ENCODE assay signal across 20 cellular contexts in the genomic region with DNA sequence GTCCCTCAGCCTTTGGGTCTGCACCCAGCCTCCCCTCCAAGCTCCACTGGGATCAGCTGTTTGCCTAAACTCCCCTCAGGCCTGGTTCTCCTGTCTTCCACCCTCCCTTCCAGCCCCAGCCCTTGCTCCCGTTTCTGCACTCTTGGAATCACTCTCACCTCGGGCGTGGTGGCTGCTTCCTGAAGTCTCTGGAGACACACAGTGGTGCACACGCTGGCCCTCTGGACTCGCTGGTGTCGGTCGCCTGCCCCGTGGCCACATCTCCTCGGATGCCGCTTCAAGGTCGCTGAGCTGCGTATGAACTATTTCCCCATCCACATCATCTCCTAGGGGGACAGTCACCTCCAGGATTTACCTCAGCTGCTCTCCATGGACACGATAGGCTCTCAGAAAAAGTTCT. TPM values are rescaled to one million over a fixed set of nuclear protein-coding genes. Genes with fewer than 3 reads are reported as not detected.
DNase-seq lines count a peak whose midpoint lies in the region; ATAC-seq and TF ChIP-seq lines count a peak whose summit lies in the region.
"Had no signal": no experiment of that assay in that cellular context is flagged by ENCODE, and none has a peak within 500 bp of the region (broad histone marks: within the 10 kb centered on the region; RNA-seq: fewer than 3 reads in every experiment).

No MANE protein-coding gene starts in this region.

- no peak overlapping the region for H2BK5ac ChIP-seq in trophoblast cell (ENCODE audit: low read depth, low read length, poor library complexity)

- H3K18ac ChIP-seq in trophoblast cell (ENCODE audit: low read length) = no peak overlapping the region

- POLR2A ChIA-PET in Caco-2 (lab: Charles Lee) = no interaction called here

- no peak overlapping the region for H2AFZ ChIP-seq in KMS-11 (ENCODE audit: low read depth)
- no peak overlapping the region for H2AFZ ChIP-seq in trophoblast cell (ENCODE audit: insufficient read depth, low read length, poor library complexity)

- H3K27ac Mint-ChIP-seq in Caco-2 (ENCODE audit: unreplicated experiment) (peak overlapping the region; percentile 45), glutamatergic neuron (ENCODE audit: unreplicated experiment) (peak overlapping the region; percentile 54)

- no peaks in the 10 kb centered on the region for H3K27me3 Mint-ChIP-seq in Caco-2 (ENCODE audit: insufficient read depth, unreplicated experiment)
- H3K27me3 Mint-ChIP-seq in glutamatergic neuron (ENCODE audit: unreplicated experiment) = peaks cover 5% of the 10 kb centered on the region

- no CpG with 5 or more reads among the region's 13 CpGs for WGBS in trophoblast cell (ENCODE audit: extremely low coverage, insufficient coverage, insufficient read length)

- CTCF ChIA-PET in Caco-2 (lab: Charles Lee) = interaction anchor here (0.6 kb wide), 1 partner anchor 171 kb away, joined by 4 read pairs; no protein-coding TSS in a partner anchor

- H3K4me1 ChIP-seq in Caco-2 (no peaks in the 10 kb centered on the region), KMS-11 (ENCODE audit: low read depth, poor library complexity, severe bottlenecking) (peaks cover 69% of the 10 kb centered on the region), trophoblast cell (ENCODE audit: control insufficient read depth in 1 of 2, insufficient read depth in 2 of 2, low read length in 2 of 2) (peaks cover 0 to 2% of the 10 kb centered on the region in 2 experiments)
- H3K4me1 ChIP-seq: BE2C had no signal

- no peak overlapping the region for H4K91ac ChIP-seq in trophoblast cell (ENCODE audit: low read depth, low read length)

- H3K36me3 ChIP-seq in Caco-2 (ENCODE audit: control insufficient read depth, insufficient read depth, low read length) = no peaks in the 10 kb centered on the region
- no peaks in the 10 kb centered on the region for H3K36me3 ChIP-seq in KMS-11 (ENCODE audit: insufficient read depth)
- no peaks in the 10 kb centered on the region for H3K36me3 ChIP-seq in trophoblast cell (ENCODE audit: control insufficient read depth in 1 of 2, insufficient read depth in 2 of 2, low read length in 2 of 2)
- H3K36me3 ChIP-seq: BE2C had no signal

- TF ChIP-seq CTCF in Caco-2 (IDR thresholded peaks at IDR 0.05; ENCODE audit: insufficient read depth in 1 of 2, low read depth in 1 of 2, low read length in 1 of 2, severe bottlenecking in 1 of 2, unreplicated experiment in 1 of 2) (no peak), KMS-11 (conservative IDR thresholded peaks at IDR 0.05; ENCODE audit: low read depth, low read length) (no peak), glutamatergic neuron (IDR thresholded peaks at IDR 0.05; ENCODE audit: partially characterized antibody, unreplicated experiment) (no peak)

- intact Hi-C loops in Caco-2 (cut with micrococcal nuclease; ENCODE audit: unreplicated experiment) = no loop called here

- H2BK12ac ChIP-seq in trophoblast cell (ENCODE audit: low read length) = no peak overlapping the region

- no peak overlapping the region for H2AK5ac ChIP-seq in trophoblast cell (ENCODE audit: low read length)

- no peaks in the 10 kb centered on the region for H3K27me3 ChIP-seq in Caco-2 (replicated peaks; ENCODE audit: control insufficient read depth, insufficient read depth, low read length)
- H3K27me3 ChIP-seq in KMS-11 (ENCODE audit: insufficient read depth, low read depth) = no peaks in the 10 kb centered on the region
- H3K27me3 ChIP-seq in trophoblast cell (ENCODE audit: insufficient read depth, low read length) = no peaks in the 10 kb centered on the region
- H3K27me3 ChIP-seq: BE2C had no signal

- H3K4ac ChIP-seq in trophoblast cell (ENCODE audit: low read depth, low read length) = no peak overlapping the region

- H4K20me1 ChIP-seq in KMS-11 (ENCODE audit: insufficient read depth) = no peaks in the 10 kb centered on the region

- no peak overlapping the region for H3K14ac ChIP-seq in trophoblast cell (ENCODE audit: low read length)

- no peak overlapping the region for H3K4me3 ChIP-seq in Caco-2 (ENCODE audit: low read depth, low read length)
- H3K4me3 ChIP-seq in KMS-11 (IDR thresholded peaks at IDR 0.05; ENCODE audit: insufficient read depth, low read depth, low read length) = no peak overlapping the region
- peak overlapping the region; percentile 50 for H3K4me3 ChIP-seq in trophoblast cell (ENCODE audit: low read depth, low read length)

- no peaks in the 10 kb centered on the region for H3K9me3 ChIP-seq in Caco-2
- H3K9me3 ChIP-seq in trophoblast cell (ENCODE audit: insufficient read depth, low read depth, low read length) = peaks cover 4% of the 10 kb centered on the region
- H3K9me3 ChIP-seq: BE2C had no signal

- DNase-seq in Caco-2 = no peak
- no peak for DNase-seq in glutamatergic neuron
- no peak for DNase-seq in trophoblast cell
- no peak for DNase-seq in NCI-H146 treated with DMSO at 0.1 percent for 48 hours (lab: John Stamatoyannopoulos, UW; ENCODE audit: unreplicated experiment)
- no peak for DNase-seq in AML-193 (lab: John Stamatoyannopoulos, UW)
- DNase-seq: BE2C; CD8-positive, alpha-beta memory T cell; DMS 273 treated with DMSO at 0.1 percent for 48 hours; GOT3; KBM-7; NCI-H1092 treated with DMSO at 0.1 percent for 48 hours; NCI-H187; NCI-H2171 treated with DMSO at 0.1 percent for 48 hours; NCI-H774; Right ventricle myocardium superior had no signal

- peak overlapping the region; percentile 89 for H3K4me2 ChIP-seq in KMS-11
- no peak overlapping the region for H3K4me2 ChIP-seq in trophoblast cell (ENCODE audit: low read length)

- H4K8ac ChIP-seq in trophoblast cell (ENCODE audit: low read depth, low read length) = no peak overlapping the region

- H3K79me2 ChIP-seq in KMS-11 (ENCODE audit: insufficient read depth, low read depth) = no peaks in the 10 kb centered on the region
- H3K79me2 ChIP-seq in trophoblast cell (ENCODE audit: control insufficient read depth, insufficient read depth, low read length, poor library complexity) = no peaks in the 10 kb centered on the region

- no TSS peak for BruUV-seq in Caco-2 (replicated peaks; lab: Mats Ljungman, UMichigan)

- H3K9ac ChIP-seq in KMS-11 (no peak overlapping the region), trophoblast cell (ENCODE audit: low read length) (no peak overlapping the region)

- no peaks in the 10 kb centered on the region for H3K79me1 ChIP-seq in trophoblast cell (ENCODE audit: low read length)

- H3K4me1 Mint-ChIP-seq in Caco-2 (ENCODE audit: low read depth, unreplicated experiment) (no peaks in the 10 kb centered on the region), glutamatergic neuron (ENCODE audit: low read depth, unreplicated experiment) (peaks cover 21% of the 10 kb centered on the region)

- H4K12ac ChIP-seq in trophoblast cell (ENCODE audit: low read depth, low read length) = no peak overlapping the region

- no peak overlapping the region for H3K4me3 Mint-ChIP-seq in Caco-2 (ENCODE audit: unreplicated experiment)
- H3K4me3 Mint-ChIP-seq in glutamatergic neuron (ENCODE audit: unreplicated experiment) = no peak overlapping the region
- H3K4me3 Mint-ChIP-seq: CD8-positive, alpha-beta memory T cell had no signal

- H3K27ac ChIP-seq in KMS-11 (peak overlapping the region; percentile 96), trophoblast cell (ENCODE audit: low read depth, low read length) (no peak overlapping the region)
- H3K27ac ChIP-seq: HL-60 had no signal

- ATAC-seq in GM18909 (IDR thresholded peaks at IDR 0.05; ENCODE audit: poor library complexity, unreplicated experiment) = no peak
- ATAC-seq in GM21576 (IDR thresholded peaks at IDR 0.05; ENCODE audit: unreplicated experiment) = no peak
- ATAC-seq: Panc1 had no signal

- no peaks in the 10 kb centered on the region for H3K9me3 Mint-ChIP-seq in Caco-2 (ENCODE audit: unreplicated experiment)
- peaks cover 4% of the 10 kb centered on the region for H3K9me3 Mint-ChIP-seq in glutamatergic neuron (ENCODE audit: unreplicated experiment)
- H3K9me3 Mint-ChIP-seq: CD8-positive, alpha-beta memory T cell had no signal

- H2BK120ac ChIP-seq in trophoblast cell (ENCODE audit: insufficient read depth, low read length, poor library complexity) = no peak overlapping the region

- H3K23ac ChIP-seq in trophoblast cell (ENCODE audit: low read length) = no peak overlapping the region

- peaks cover 5% of the 10 kb centered on the region for H3K36me3 Mint-ChIP-seq in Caco-2 (ENCODE audit: insufficient read depth, unreplicated experiment)
- H3K36me3 Mint-ChIP-seq in glutamatergic neuron (ENCODE audit: unreplicated experiment) = no peaks in the 10 kb centered on the region

RNA-seq across cellular contexts. Expression of a gene that starts 46.3 kb away (rescaled TPM):
- 106 and 108 TPM in 2 replicates for total RNA-seq in Caco-2 (2022)
- total RNA-seq in glutamatergic neuron (ENCODE audit: unreplicated experiment) = 48.7 TPM
- 73.6 and 74.2 TPM in 2 replicates for polyA plus RNA-seq in trophoblast cell (2013)

RNA-seq across cellular contexts. Expression of a gene that starts 46.6 kb away (rescaled TPM):
- 26.4 and 29.7 TPM in 2 replicates for total RNA-seq in Caco-2 (2022)
- 19.2 TPM for total RNA-seq in glutamatergic neuron (ENCODE audit: unreplicated experiment)
- 8.5 and 9.3 TPM in 2 replicates for polyA plus RNA-seq in trophoblast cell (2013)
